ENCODE assay signal across 9 cellular contexts in genomic region chr1:161554815-161555417, GRCh38. TPM values are rescaled to one million over a fixed set of nuclear protein-coding genes. Genes with fewer than 3 reads are reported as not detected.
DNase-seq lines count a peak whose midpoint lies in the region; ATAC-seq, FAIRE-seq and TF ChIP-seq lines count a peak whose summit lies in the region.
"Not testable (repeated sequence)": the region's sequence is repeated elsewhere in the genome, so short reads cannot be mapped to it uniquely, and the experiment has no call there.
"Had no signal": no experiment of that assay in that cellular context is flagged by ENCODE, and none has a peak within 500 bp of the region (broad histone marks: within the 10 kb centered on the region; RNA-seq: fewer than 3 reads in every experiment).

No MANE protein-coding gene starts in this region.

- not testable (repeated sequence) for H3K4me3 ChIP-seq in lower lobe of right lung

- not testable (repeated sequence) for H3K4me3 Mint-ChIP-seq in activated CD4-positive, alpha-beta T cell treated with anti-CD3 and anti-CD28 coated beads, Interleukin-2, amount 10 ng/mL, durations not matched to agents 7 days and 5 days; stimulated activated naive B cell treated with anti-CD40 and anti-IgM and Interleukin-4, amounts not matched to agents 10 μg/mL and 1 μg/mL and 100 μg/mL, for 72 hours

- H3K27ac Mint-ChIP-seq in activated CD4-positive, alpha-beta T cell treated with anti-CD3 and anti-CD28 coated beads, Interleukin-2, amount 10 ng/mL, durations not matched to agents 7 days and 5 days: peak overlapping the region; percentile 80
- peak overlapping the region in 1 of 2 donors; percentile 22 for H3K27ac Mint-ChIP-seq in activated naive CD4-positive, alpha-beta T cell treated with anti-CD3 and anti-CD28 coated beads, Interleukin-2, amount 50 U/mL, for 72 hours
- peak overlapping the region; percentile 20 for H3K27ac Mint-ChIP-seq in stimulated activated naive B cell treated with anti-CD40 and anti-IgM and Interleukin-4, amounts not matched to agents 10 μg/mL and 1 μg/mL and 100 μg/mL, for 72 hours

- not testable (repeated sequence) for H3K9me3 ChIP-seq in lower lobe of right lung

- not testable (repeated sequence) for H3K36me3 ChIP-seq in lower lobe of right lung

- H3K4me1 Mint-ChIP-seq in activated CD4-positive, alpha-beta T cell treated with anti-CD3 and anti-CD28 coated beads, Interleukin-2, amount 10 ng/mL, durations not matched to agents 7 days and 5 days: peaks cover 16% of the 10 kb centered on the region
- peaks cover 9 to 19% of the 10 kb centered on the region in 2 donors for H3K4me1 Mint-ChIP-seq in stimulated activated naive B cell treated with anti-CD40 and anti-IgM and Interleukin-4, amounts not matched to agents 10 μg/mL and 1 μg/mL and 100 μg/mL, for 72 hours

- not testable (repeated sequence) for H3K4me1 ChIP-seq in foreskin keratinocyte, lower lobe of right lung

- not testable (repeated sequence) for H3K27me3 ChIP-seq in foreskin keratinocyte; lower lobe of right lung (ENCODE audit: low read depth)

- DNase-seq in GM19239 (ENCODE audit: insufficient read length, low spot score); activated CD4-positive, alpha-beta T cell treated with anti-CD3 and anti-CD28 coated beads, Interleukin-2, amount 10 ng/mL, durations not matched to agents 7 days and 5 days; foreskin keratinocyte; lower lobe of right lung: not testable (repeated sequence)
- DNase-seq in OCI-M1 (lab: John Stamatoyannopoulos, UW): peak; percentile 47
- peak in 1 of 2 donors; percentile 42 for DNase-seq in activated naive CD4-positive, alpha-beta T cell treated with anti-CD3 and anti-CD28 coated beads, Interleukin-2, amount 50 U/mL, for 72 hours (ENCODE audit: low spot score in 2 of 2)
- DNase-seq in stimulated activated naive B cell treated with anti-CD40 and anti-IgM and Interleukin-4, amounts not matched to agents 10 μg/mL and 1 μg/mL and 100 μg/mL, for 72 hours: peak; percentile 49

- H3K27me3 Mint-ChIP-seq in activated CD4-positive, alpha-beta T cell treated with anti-CD3 and anti-CD28 coated beads, Interleukin-2, amount 10 ng/mL, durations not matched to agents 7 days and 5 days; stimulated activated naive B cell treated with anti-CD40 and anti-IgM and Interleukin-4, amounts not matched to agents 10 μg/mL and 1 μg/mL and 100 μg/mL, for 72 hours: not testable (repeated sequence)

- H3K27ac ChIP-seq in foreskin keratinocyte: not testable (repeated sequence)
- peak overlapping the region; percentile 56 for H3K27ac ChIP-seq in lower lobe of right lung

- peaks cover 11% of the 10 kb centered on the region for H3K9me3 Mint-ChIP-seq in activated CD4-positive, alpha-beta T cell treated with anti-CD3 and anti-CD28 coated beads, Interleukin-2, amount 10 ng/mL, durations not matched to agents 7 days and 5 days
- not testable (repeated sequence) for H3K9me3 Mint-ChIP-seq in activated naive CD4-positive, alpha-beta T cell treated with anti-CD3 and anti-CD28 coated beads, Interleukin-2, amount 50 U/mL, for 72 hours; stimulated activated naive B cell treated with anti-CD40 and anti-IgM and Interleukin-4, amounts not matched to agents 10 μg/mL and 1 μg/mL and 100 μg/mL, for 72 hours

- not testable (repeated sequence) for H3K36me3 Mint-ChIP-seq in activated CD4-positive, alpha-beta T cell treated with anti-CD3 and anti-CD28 coated beads, Interleukin-2, amount 10 ng/mL, durations not matched to agents 7 days and 5 days (ENCODE audit: low read depth); activated naive CD4-positive, alpha-beta T cell treated with anti-CD3 and anti-CD28 coated beads, Interleukin-2, amount 50 U/mL, for 72 hours; stimulated activated naive B cell treated with anti-CD40 and anti-IgM and Interleukin-4, amounts not matched to agents 10 μg/mL and 1 μg/mL and 100 μg/mL, for 72 hours

- CTCF ChIA-PET in activated CD4-positive, alpha-beta T cell treated with anti-CD3 and anti-CD28 coated beads, Interleukin-2, amount 10 ng/mL, durations not matched to agents 7 days and 5 days (lab: Charles Lee): not testable (repeated sequence)

- POLR2A ChIA-PET in activated CD4-positive, alpha-beta T cell treated with anti-CD3 and anti-CD28 coated beads, Interleukin-2, amount 10 ng/mL, durations not matched to agents 7 days and 5 days (lab: Charles Lee): not testable (repeated sequence)

- not testable (repeated sequence) for TF ChIP-seq CTCF in foreskin keratinocyte (conservative IDR thresholded peaks at IDR 0.05); lower lobe of right lung (IDR thresholded peaks at IDR 0.05)

- peak; percentile 94 for ATAC-seq in activated naive CD4-positive, alpha-beta T cell treated with anti-CD3 and anti-CD28 coated beads, Interleukin-2, amount 50 U/mL, for 72 hours
- ATAC-seq in foreskin keratinocyte (peak; percentile 56), lower lobe of right lung (peak; percentile 82 to 83)
- ATAC-seq in stimulated activated naive B cell treated with anti-CD40 and anti-IgM and Interleukin-4, amounts not matched to agents 10 μg/mL and 1 μg/mL and 100 μg/mL, for 72 hours (replicated peaks): peak; percentile 98 to 99

- peak; percentile 8 for FAIRE-seq in GM19239 (lab: Jason Lieb, UNC)

- intact Hi-C loops in lower lobe of right lung (cut with DNase I): not testable (repeated sequence)

RNA-seq across cellular contexts. Expression of gene FCGR3A, which starts 5.3 kb away (rescaled TPM):
- total RNA-seq in activated CD4-positive, alpha-beta T cell treated with anti-CD3 and anti-CD28 coated beads, Interleukin-2, amount 10 ng/mL, durations not matched to agents 7 days and 5 days: not detected
- total RNA-seq in activated naive CD4-positive, alpha-beta T cell treated with anti-CD3 and anti-CD28 coated beads, Interleukin-2, amount 50 U/mL, for 72 hours: under 1 TPM; 0.16 to 0.59 TPM
- total RNA-seq in foreskin keratinocyte (not detected in 2 replicates), lower lobe of right lung (323 TPM)
- not detected in 2 replicates for polyA plus RNA-seq in foreskin keratinocyte
- total RNA-seq: NCI-H460, SK-MEL-5 had no signal

RNA-seq across cellular contexts. Expression of gene HSPA6, which starts 30.6 kb away (rescaled TPM):
- under 1 TPM in 1 of 2 experiments, not detected in 1; 0.07 TPM for total RNA-seq in activated CD4-positive, alpha-beta T cell treated with anti-CD3 and anti-CD28 coated beads, Interleukin-2, amount 10 ng/mL, durations not matched to agents 7 days and 5 days
- under 1 TPM; 0.31 to 0.61 TPM for total RNA-seq in activated naive CD4-positive, alpha-beta T cell treated with anti-CD3 and anti-CD28 coated beads, Interleukin-2, amount 50 U/mL, for 72 hours
- 0.28 and 0.37 TPM in 2 replicates for total RNA-seq in foreskin keratinocyte
- polyA plus RNA-seq in foreskin keratinocyte: 0.16 and 0.29 TPM in 2 replicates
- total RNA-seq in lower lobe of right lung: 13.0 TPM

RNA-seq across cellular contexts. Expression of gene FCGR2A, which starts 49.7 kb away (rescaled TPM):
- total RNA-seq in activated CD4-positive, alpha-beta T cell treated with anti-CD3 and anti-CD28 coated beads, Interleukin-2, amount 10 ng/mL, durations not matched to agents 7 days and 5 days: not detected
- total RNA-seq in activated naive CD4-positive, alpha-beta T cell treated with anti-CD3 and anti-CD28 coated beads, Interleukin-2, amount 50 U/mL, for 72 hours: under 1 TPM in 1 of 2 donors, not detected in 1; 0.49 TPM
- total RNA-seq in foreskin keratinocyte: not detected in 2 replicates
- polyA plus RNA-seq in foreskin keratinocyte: not detected in 2 replicates
- 223 TPM for total RNA-seq in lower lobe of right lung

Comparison
In these comparisons a context has a peak if more than half of its experiments do, and no peak if none do; other contexts are left out.
1. RNA of gene FCGR3A, which starts 5.3 kb away (total RNA-seq): 323 TPM in lower lobe of right lung (single experiment); 0.16 to 0.59 TPM in activated naive CD4-positive, alpha-beta T cell treated with anti-CD3 and anti-CD28 coated beads, Interleukin-2, amount 50 U/mL, for 72 hours, not detected in activated CD4-positive, alpha-beta T cell treated with anti-CD3 and anti-CD28 coated beads, Interleukin-2, amount 10 ng/mL, durations not matched to agents 7 days and 5 days and not detected in foreskin keratinocyte; every median in the first group is over 100 times any median in the second.
2. RNA of gene FCGR2A, which starts 49.7 kb away (total RNA-seq): 223 TPM in lower lobe of right lung (single experiment); 0.49 TPM in activated naive CD4-positive, alpha-beta T cell treated with anti-CD3 and anti-CD28 coated beads, Interleukin-2, amount 50 U/mL, for 72 hours, not detected in activated CD4-positive, alpha-beta T cell treated with anti-CD3 and anti-CD28 coated beads, Interleukin-2, amount 10 ng/mL, durations not matched to agents 7 days and 5 days and not detected in foreskin keratinocyte; every median in the first group is over 100 times any median in the second.
3. Peak in every context shown above with its lines, with median percentiles within 50 percentile points of each other: ATAC-seq.